23 cellular contexts compared by ENCODE assay signal in genomic region chr19:1984360-1984759, GRCh38. TPM values are rescaled to one million over a fixed set of nuclear protein-coding genes. Genes with fewer than 3 reads are reported as not detected.
A peak's percentile ranks its signal among the peaks of the same experiment; 100 is the strongest.
DNase-seq lines count a peak whose midpoint lies in the region; ATAC-seq, FAIRE-seq and TF ChIP-seq lines count a peak whose summit lies in the region.
"Had no signal": no experiment of that assay in that cellular context is flagged by ENCODE, and none has a peak within 500 bp of the region (broad histone marks: within the 10 kb centered on the region; RNA-seq: fewer than 3 reads in every experiment).

No MANE protein-coding gene starts in this region.

- H3K4me3 ChIP-seq in HepG2 (replicated peaks in 1 of 3; ENCODE audit: insufficient read depth in 1 of 3, low read depth in 2 of 3, low read length in 3 of 3) = no peak overlapping the region
- no peak overlapping the region for H3K4me3 ChIP-seq in right lobe of liver
- no peak overlapping the region for H3K4me3 ChIP-seq in GM23338
- H3K4me3 ChIP-seq: A549; BLaER1 treated with 17β-estradiol and CSF1 and Interleukin-3, amounts not matched to agents 10 nM and 100 nM; HAP-1 had no signal

- H3K4me1 Mint-ChIP-seq in GM23338 = no peaks in the 10 kb centered on the region
- no peaks in the 10 kb centered on the region for H3K4me1 Mint-ChIP-seq in WTC11
- H3K4me1 Mint-ChIP-seq: CD14-positive monocyte had no signal

- H3K36me3 ChIP-seq in HepG2 (replicated peaks in 1 of 2; ENCODE audit: control insufficient read depth in 1 of 2, insufficient read depth in 2 of 2, low read length in 2 of 2) (peaks cover 15 to 26% of the 10 kb centered on the region in 2 experiments), right lobe of liver (peaks cover 0 to 50% (median 17%) of the 10 kb centered on the region in 4 donors), GM23338 (ENCODE audit: insufficient read depth) (no peaks in the 10 kb centered on the region)

- POLR2A ChIA-PET in HepG2 (lab: Yijun Ruan, JAX) = no interaction called here
- POLR2A ChIA-PET in WTC11 (lab: Charles Lee) = no interaction called here

- WGBS in HepG2 (ENCODE audit: low lambda C conversion rate) = 95% methylated on average over 10 of the region's 10 CpGs
- WGBS in right lobe of liver (ENCODE audit: insufficient coverage, low coverage, low lambda C conversion rate, missing lambda C conversion rate) = 99% methylated on average over 7 of the region's 10 CpGs

- H3K9ac ChIP-seq in HepG2 (ENCODE audit: insufficient read depth, low read depth, low read length) = no peak overlapping the region
- H3K9ac ChIP-seq: BLaER1 treated with 17β-estradiol and CSF1 and Interleukin-3, amounts not matched to agents 10 nM and 100 nM had no signal

- intact Hi-C loops in HepG2 (cut with micrococcal nuclease; ENCODE audit: unreplicated experiment) (no loop called here), right lobe of liver (cut with DNase I) (no loop called here)

- TF ChIP-seq EP300 in HepG2 (IDR thresholded peaks at IDR 0.05; ENCODE audit: low read depth in 2 of 2, low read length in 2 of 2) (no peak), HepG2 (CRISPR knock-in tag; IDR thresholded peaks at IDR 0.05; ENCODE audit: borderline replicate concordance) (no peak)

- H3K27me3 ChIP-seq in HepG2 (ENCODE audit: control insufficient read depth in 1 of 2, insufficient read depth in 2 of 2, low read length in 2 of 2) (no peaks in the 10 kb centered on the region), right lobe of liver (no peaks in the 10 kb centered on the region), GM23338 (ENCODE audit: insufficient read depth) (no peaks in the 10 kb centered on the region)
- H3K27me3 ChIP-seq: BE2C; BLaER1 treated with 17β-estradiol and CSF1 and Interleukin-3, amounts not matched to agents 10 nM and 100 nM had no signal

- H3K4me2 ChIP-seq in HepG2 (ENCODE audit: low read depth, low read length) (no peak overlapping the region), GM23338 (no peak overlapping the region)
- H3K4me2 ChIP-seq: A549; BLaER1 treated with 17β-estradiol and CSF1 and Interleukin-3, amounts not matched to agents 10 nM and 100 nM had no signal

- H3K4me3 Mint-ChIP-seq in GM23338 = no peak overlapping the region
- no peak overlapping the region for H3K4me3 Mint-ChIP-seq in WTC11
- H3K4me3 Mint-ChIP-seq: CD14-positive monocyte; CD4-positive, alpha-beta T cell had no signal

- no peak overlapping the region for H3K27ac ChIP-seq in HepG2 (ENCODE audit: extremely low read length, insufficient read depth, low read length)
- H3K27ac ChIP-seq in right lobe of liver = no peak overlapping the region
- H3K27ac ChIP-seq in GM23338 (ENCODE audit: low read depth) = 0 out of 2 replicates have a peak overlapping the region, but pooled peaks have one; percentile 32
- H3K27ac ChIP-seq: A549; BLaER1 treated with 17β-estradiol and CSF1 and Interleukin-3, amounts not matched to agents 10 nM and 100 nM had no signal

- H3K9me2 ChIP-seq in GM23338 (ENCODE audit: insufficient read depth) = no peaks in the 10 kb centered on the region

- H3K27me3 Mint-ChIP-seq in GM23338 (ENCODE audit: insufficient read depth, low read depth, poor library complexity) (peaks cover 11% of the 10 kb centered on the region), WTC11 (ENCODE audit: low read depth) (no peaks in the 10 kb centered on the region)
- H3K27me3 Mint-ChIP-seq: CD4-positive, alpha-beta T cell had no signal

- no peaks in the 10 kb centered on the region for H3K9me3 Mint-ChIP-seq in GM23338
- H3K9me3 Mint-ChIP-seq in WTC11 = no peaks in the 10 kb centered on the region
- H3K9me3 Mint-ChIP-seq: CD14-positive monocyte; CD4-positive, alpha-beta T cell had no signal

- TF ChIP-seq CTCF in HepG2 (CRISPR knock-in tag; IDR thresholded peaks at IDR 0.05) (no peak), right lobe of liver (IDR thresholded peaks at IDR 0.05) (no peak), GM23338 (conservative IDR thresholded peaks at IDR 0.05; ENCODE audit: low read depth in 2 of 2) (no peak), WTC11 (IDR thresholded peaks at IDR 0.05) (no peak), D721Med (IDR thresholded peaks at IDR 0.05; ENCODE audit: insufficient read depth, missing control alignments) (no peak)

- no peak overlapping the region for H2AFZ ChIP-seq in HepG2 (ENCODE audit: low read length)
- no peak overlapping the region for H2AFZ ChIP-seq in GM23338

- peaks cover 37% of the 10 kb centered on the region for H3K36me3 Mint-ChIP-seq in GM23338 (ENCODE audit: low read depth)
- H3K36me3 Mint-ChIP-seq in WTC11 = peaks cover 26% of the 10 kb centered on the region

- BruUV-seq in HepG2 (replicated peaks; lab: Mats Ljungman, UMichigan) = no TSS peak

- no peaks in the 10 kb centered on the region for H3K79me2 ChIP-seq in HepG2 (ENCODE audit: insufficient read depth, low read length)
- no peaks in the 10 kb centered on the region for H3K79me2 ChIP-seq in GM23338 (replicated peaks; ENCODE audit: insufficient read depth)

- FAIRE-seq in HepG2 (lab: Jason Lieb, UNC) (no peak), D721Med (lab: Jason Lieb, UNC) (no peak)
- FAIRE-seq: A549, G401.6, GM19239, H54 had no signal

- H4K20me1 ChIP-seq in HepG2 (ENCODE audit: insufficient read depth, low read length) = no peaks in the 10 kb centered on the region
- no peaks in the 10 kb centered on the region; the same call in none of the 2 replicates for H4K20me1 ChIP-seq in GM23338 (replicated peaks; ENCODE audit: insufficient read depth)

- ATAC-seq in HepG2 (no peak), right lobe of liver (no peak), GM23338 (no peak), WTC11 (no peak)
- ATAC-seq: A549 had no signal

- no peaks in the 10 kb centered on the region for H3K9me3 ChIP-seq in HepG2 (ENCODE audit: low read length)
- no peaks in the 10 kb centered on the region for H3K9me3 ChIP-seq in right lobe of liver
- H3K9me3 ChIP-seq: A549; BE2C; BLaER1 treated with 17β-estradiol and CSF1 and Interleukin-3, amounts not matched to agents 10 nM and 100 nM; HAP-1 had no signal

- DNase-seq in HepG2 (ENCODE audit: low spot score) = no peak
- DNase-seq in right lobe of liver = no peak
- no peak for DNase-seq in GM23338 (ENCODE audit: low spot score)
- DNase-seq in WTC11 (ENCODE audit: low spot score) = no peak
- no peak for DNase-seq in mesenteric fat pad (ENCODE audit: low spot score)
- no peak for DNase-seq in D721Med (ENCODE audit: insufficient read length, low spot score)
- DNase-seq: 8988T; ACHN; AML-193; BE2C; Calu3; CD4-positive, alpha-beta T cell; COR-L47; DMS153; DND-41; GOT3 had no signal

- CTCF ChIA-PET in HepG2 (lab: Yijun Ruan, JAX; ENCODE audit: low intra/inter-chr PET ratio, low total read pairs) (no interaction called here), WTC11 (lab: Charles Lee) (no interaction called here)

- TF ChIP-seq POLR2A in HepG2 (IDR thresholded peaks at IDR 0.05; ENCODE audit: insufficient read depth in 1 of 2, low read depth in 2 of 2, low read length in 2 of 2) (no peak), right lobe of liver (IDR thresholded peaks at IDR 0.05) (no peak)

- in situ Hi-C loops in HepG2 (cut with HindIII; ENCODE audit: extremely low pct_ligation_motif_present, low pct_unique_long_range_greater_than_20kb) = no loop called here

- H3K27ac Mint-ChIP-seq in GM23338 (no peak overlapping the region), WTC11 (no peak overlapping the region)
- H3K27ac Mint-ChIP-seq: CD4-positive, alpha-beta T cell had no signal

- no peaks in the 10 kb centered on the region for H3K4me1 ChIP-seq in HepG2 (ENCODE audit: insufficient read depth, low read length)
- H3K4me1 ChIP-seq in right lobe of liver = no peaks in the 10 kb centered on the region
- H3K4me1 ChIP-seq in GM23338 (ENCODE audit: insufficient read depth) = no peaks in the 10 kb centered on the region
- H3K4me1 ChIP-seq: A549, BE2C, HAP-1 had no signal

- no peak for TF ChIP-seq RAD21 in HepG2 (CRISPR knock-in tag; IDR thresholded peaks at IDR 0.05)

- peaks cover 26% of the 10 kb centered on the region; the same call in 1 of the 2 replicates for H3F3A ChIP-seq in GM23338 (replicated peaks; ENCODE audit: low read depth)

RNA-seq across cellular contexts. Expression of gene BTBD2, which starts 31.2 kb away (rescaled TPM):
- total RNA-seq in HepG2 (2016; rRNA removed; fragmentation: Illumina TruSeq; extraction: Trizol) (28.1 and 30.9 TPM in 2 replicates), right lobe of liver (10 to 100 TPM; 22.2 to 42.6 (median 29.2) TPM), WTC11 (2021) (106 to 148 TPM (median 145 TPM) in 3 replicates), mesenteric fat pad (61.4 TPM)
- 33.3 and 38.0 TPM in 2 replicates for total RNA-seq in HepG2 (2016; cell fraction: cytosol; rRNA removed; fragmentation: Illumina TruSeq; extraction: Trizol; ENCODE audit: low read depth)
- total RNA-seq in HepG2 (2016; cell fraction: insoluble cytoplasmic fraction; rRNA removed; fragmentation: Illumina TruSeq; extraction: Trizol) = 26.7 and 27.1 TPM in 2 replicates
- total RNA-seq in HepG2 (2016; cell fraction: membrane; rRNA removed; fragmentation: Illumina TruSeq; extraction: Trizol) = 73.7 and 74.9 TPM in 2 replicates
- 18.7 and 18.8 TPM in 2 replicates for total RNA-seq in HepG2 (2016; cell fraction: nucleus; rRNA removed; fragmentation: Illumina TruSeq; extraction: Trizol)
- polyA plus RNA-seq in HepG2 (2011; rRNA removed) (45.3 and 45.6 TPM in 2 replicates), GM23338 (2016; fragmentation: Nextera tagmentation; extraction: Ambion mirVana) (23.8 and 27.2 TPM in 2 replicates)
- polyA plus RNA-seq in HepG2 (2011; cell fraction: cytosol; rRNA removed) = 23.9 and 43.2 TPM in 2 replicates
- 43.1 and 48.6 TPM in 2 replicates for polyA plus RNA-seq in HepG2 (2011; cell fraction: nucleus; rRNA removed)
- polyA plus RNA-seq in HepG2 (2012) = 46.5 and 49.0 TPM in 2 replicates
- 74.0 and 79.4 TPM in 2 replicates for polyA plus RNA-seq in HepG2 (2016; cell fraction: cytosol; fragmentation: Illumina TruSeq; extraction: Trizol; ENCODE audit: low read depth)
- 39.4 and 51.6 TPM in 2 replicates for polyA plus RNA-seq in HepG2 (2016; cell fraction: insoluble cytoplasmic fraction; fragmentation: Illumina TruSeq; extraction: Trizol; ENCODE audit: low read depth)
- 106 and 123 TPM in 2 replicates for polyA plus RNA-seq in HepG2 (2016; cell fraction: membrane; fragmentation: Illumina TruSeq; extraction: Trizol; ENCODE audit: low read depth)
- polyA plus RNA-seq in HepG2 (2016; cell fraction: nucleus; fragmentation: Illumina TruSeq; extraction: Trizol; ENCODE audit: insufficient read depth, low read depth) = 43.6 and 45.5 TPM in 2 replicates
- 32.8 and 55.6 TPM in 2 replicates for polyA minus RNA-seq in HepG2 (2011; rRNA and poly(A)+ RNA removed; ENCODE audit: low replicate concordance)
- 39.1 and 43.2 TPM in 2 replicates for polyA minus RNA-seq in HepG2 (2011; cell fraction: cytosol; rRNA and poly(A)+ RNA removed)
- polyA minus RNA-seq in HepG2 (2011; cell fraction: nucleus; rRNA and poly(A)+ RNA removed) = 10.3 and 12.1 TPM in 2 replicates
- total RNA-seq in GM23338 (2014; rRNA removed; shearing (Covaris generic)) = 106 and 130 TPM in 2 replicates

RNA-seq across cellular contexts. Expression of gene CSNK1G2, which starts 43.4 kb away (rescaled TPM):
- total RNA-seq in HepG2 (2016; rRNA removed; fragmentation: Illumina TruSeq; extraction: Trizol) (29.7 and 53.8 TPM in 2 replicates), right lobe of liver (10 to 100 TPM; 14.4 to 35.2 (median 22.6) TPM), WTC11 (2021) (102 to 126 TPM (median 107 TPM) in 3 replicates), mesenteric fat pad (53.4 TPM)
- total RNA-seq in HepG2 (2016; cell fraction: cytosol; rRNA removed; fragmentation: Illumina TruSeq; extraction: Trizol; ENCODE audit: low read depth) = 40.6 and 41.0 TPM in 2 replicates
- total RNA-seq in HepG2 (2016; cell fraction: insoluble cytoplasmic fraction; rRNA removed; fragmentation: Illumina TruSeq; extraction: Trizol) = 26.8 and 56.3 TPM in 2 replicates
- total RNA-seq in HepG2 (2016; cell fraction: membrane; rRNA removed; fragmentation: Illumina TruSeq; extraction: Trizol) = 85.2 and 87.4 TPM in 2 replicates
- total RNA-seq in HepG2 (2016; cell fraction: nucleus; rRNA removed; fragmentation: Illumina TruSeq; extraction: Trizol) = 39.2 and 46.8 TPM in 2 replicates
- polyA plus RNA-seq in HepG2 (2011; rRNA removed) (72.5 and 88.4 TPM in 2 replicates), GM23338 (2016; fragmentation: Nextera tagmentation; extraction: Ambion mirVana) (39.6 and 55.9 TPM in 2 replicates)
- polyA plus RNA-seq in HepG2 (2011; cell fraction: cytosol; rRNA removed) = 33.8 and 56.1 TPM in 2 replicates
- polyA plus RNA-seq in HepG2 (2011; cell fraction: nucleus; rRNA removed) = 380 and 522 TPM in 2 replicates
- polyA plus RNA-seq in HepG2 (2012) = 38.6 and 40.4 TPM in 2 replicates
- polyA plus RNA-seq in HepG2 (2016; cell fraction: cytosol; fragmentation: Illumina TruSeq; extraction: Trizol; ENCODE audit: low read depth) = 39.6 and 47.2 TPM in 2 replicates
- polyA plus RNA-seq in HepG2 (2016; cell fraction: insoluble cytoplasmic fraction; fragmentation: Illumina TruSeq; extraction: Trizol; ENCODE audit: low read depth) = 36.1 and 45.7 TPM in 2 replicates
- polyA plus RNA-seq in HepG2 (2016; cell fraction: membrane; fragmentation: Illumina TruSeq; extraction: Trizol; ENCODE audit: low read depth) = 79.1 and 81.2 TPM in 2 replicates
- polyA plus RNA-seq in HepG2 (2016; cell fraction: nucleus; fragmentation: Illumina TruSeq; extraction: Trizol; ENCODE audit: insufficient read depth, low read depth) = 157 TPM in 2 replicates
- polyA minus RNA-seq in HepG2 (2011; rRNA and poly(A)+ RNA removed; ENCODE audit: low replicate concordance) = 51.2 and 83.6 TPM in 2 replicates
- 23.6 and 25.2 TPM in 2 replicates for polyA minus RNA-seq in HepG2 (2011; cell fraction: cytosol; rRNA and poly(A)+ RNA removed)
- polyA minus RNA-seq in HepG2 (2011; cell fraction: nucleus; rRNA and poly(A)+ RNA removed) = 18.2 and 21.2 TPM in 2 replicates
- total RNA-seq in GM23338 (2014; rRNA removed; shearing (Covaris generic)) = 113 and 147 TPM in 2 replicates

Comparison
In these comparisons a context has a peak if more than half of its experiments do, and no peak if none do; other contexts are left out.
1. Of the 50 proteins assayed by ChIP-seq in both HepG2 and WTC11: peak only in HepG2: none; only in WTC11: none; in both: ZNF121; in neither: 49.